8 cellular contexts compared by ENCODE assay signal in the genomic region with DNA sequence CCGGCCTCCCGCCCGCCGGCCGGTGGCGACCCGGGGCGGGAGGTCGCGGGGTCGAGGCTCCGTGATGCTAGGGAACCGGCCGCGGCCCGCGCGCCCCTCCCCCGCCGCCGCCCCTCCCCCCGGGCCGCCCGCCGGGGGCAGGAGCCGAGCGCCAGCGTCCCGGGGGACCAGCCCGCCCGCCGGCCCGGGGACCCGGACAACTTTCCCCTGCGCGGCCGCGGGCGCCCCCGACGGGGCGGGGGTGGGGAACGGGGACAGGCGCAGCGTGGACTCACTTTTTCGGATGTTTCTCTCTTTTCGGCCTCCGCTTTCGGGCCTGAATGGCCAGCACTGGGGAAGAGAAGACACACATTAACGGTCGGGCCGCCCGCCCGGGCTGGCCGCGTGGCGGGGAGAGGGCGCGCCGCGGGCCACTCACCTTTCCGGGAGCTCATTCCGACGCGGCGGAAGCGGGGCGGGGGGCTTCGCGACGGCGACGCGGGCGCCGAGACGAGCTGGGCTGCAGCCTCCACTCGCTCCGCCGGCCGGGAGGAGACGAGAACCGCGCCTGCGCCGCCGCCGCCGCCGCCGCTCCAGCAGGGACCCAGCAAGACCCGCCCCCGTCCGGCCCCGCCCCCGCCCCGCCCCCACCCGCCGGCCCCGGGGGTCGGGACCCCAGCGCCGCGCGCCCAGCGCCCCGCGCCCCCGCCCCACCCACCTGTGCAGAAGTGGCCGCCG. TPM values are rescaled to one million over a fixed set of nuclear protein-coding genes. Genes with fewer than 3 reads are reported as not detected.
DNase-seq lines count a peak whose midpoint lies in the region; ATAC-seq lines count a peak whose summit lies in the region.

Gene SRPK2 (minus strand): TSS at position 549 of the 717 bp plus-strand sequence.

- H3K27ac ChIP-seq in layer of hippocampus (ENCODE audit: low read depth, low read length) = peak within 1 kb of the TSS; percentile 30

- DNase-seq in NCI-H2029 (lab: John Stamatoyannopoulos, UW) = peak; percentile 54
- no peak for DNase-seq in NCI-H2029 treated with DMSO at 0.1 percent for 48 hours (lab: John Stamatoyannopoulos, UW)
- peak; percentile 79 for DNase-seq in NCI-H146 (lab: John Stamatoyannopoulos, UW)
- peak; percentile 60 for DNase-seq in activated CD4-positive, alpha-beta T cell treated with anti-CD3 and anti-CD28 coated beads for 1 hour
- DNase-seq in cerebellum (ENCODE audit: low spot score) = peak; percentile 85
- DNase-seq in stimulated activated CD4-positive, alpha-beta T cell treated with anti-CD3 and anti-CD28 coated beads, Interleukin-1b, Interleukin-23, amount 100 ng/mL, for 24 hours (ENCODE audit: low read depth in 4 of 4, low spot score in 1 of 4) = peak; percentile 37 to 74 (median 62)

- ATAC-seq in HG02610 (IDR thresholded peaks at IDR 0.05; ENCODE audit: unreplicated experiment) = peak; percentile 75

- H3K27me3 ChIP-seq in layer of hippocampus (ENCODE audit: control insufficient read depth, insufficient read depth, low read length) = no peaks in the 10 kb centered on the region

RNA-seq across cellular contexts. Expression of gene SRPK2, which starts in this region (rescaled TPM):
- 185 TPM for total RNA-seq in cerebellum
